Comparison of ENCODE assay signal across 28 cellular contexts in genomic region chr6:20630136-20630535, GRCh38.
DNase-seq lines count a peak whose midpoint lies in the region; ATAC-seq, FAIRE-seq and TF ChIP-seq lines count a peak whose summit lies in the region.
"Had no signal": no experiment of that assay in that cellular context is flagged by ENCODE, and none has a peak within 500 bp of the region (broad histone marks: within the 10 kb centered on the region; RNA-seq: fewer than 3 reads in every experiment).

No MANE protein-coding gene starts in this region.

- no peak overlapping the region for H3K14ac ChIP-seq in H1 (ENCODE audit: insufficient read length)
- no peak overlapping the region for H3K14ac ChIP-seq in trophoblast cell (ENCODE audit: low read length)

- DNase-seq in NCI-H510A treated with DMSO at 0.1 percent for 48 hours (lab: John Stamatoyannopoulos, UW) (peak; percentile 23), NCI-H510A (lab: John Stamatoyannopoulos, UW) (no peak), NCI-H2029 (lab: John Stamatoyannopoulos, UW) (peak; percentile 41), H1 (ENCODE audit: low read depth in 1 of 2, low spot score in 2 of 2) (peak; percentile 43 to 53), trophoblast cell (no peak), midbrain (lab: John Stamatoyannopoulos, UW) (no peak)
- DNase-seq: activated CD4-positive, alpha-beta T cell treated with anti-CD3 and anti-CD28 coated beads, Interleukin-2, amount 50 U/mL, for 48 hours; activated CD4-positive, CD25-positive, alpha-beta regulatory T cell treated with anti-CD3 and anti-CD28 coated beads, Interleukin-2, amount 50 U/mL, for 72 hours; activated naive CD4-positive, alpha-beta T cell; adrenal gland; central memory CD4-positive, alpha-beta T cell; cortex of kidney; effector memory CD8-positive, alpha-beta T cell; EL; lower lobe of right lung; naive thymus-derived CD8-positive, alpha-beta T cell; NCI-H524; occipital lobe; psoas muscle; stimulated activated CD8-positive, alpha-beta memory T cell treated with anti-CD3 and anti-CD28 coated beads, Interleukin-4, amount 100 ng/mL, for 48 hours; stimulated activated naive CD8-positive, alpha-beta T cell treated with anti-CD3 and anti-CD28 coated beads, Interleukin-15, amount 100 ng/mL, for 72 hours had no signal

- H3K23ac ChIP-seq in H1 (ENCODE audit: insufficient read length) (no peak overlapping the region), trophoblast cell (ENCODE audit: low read length) (peak overlapping the region; percentile 89)

- H4K91ac ChIP-seq in H1 (replicated peaks; ENCODE audit: insufficient read length, low read length) (no peak overlapping the region), trophoblast cell (ENCODE audit: low read depth, low read length) (no peak overlapping the region)

- H3K56ac ChIP-seq in H1 (replicated peaks; ENCODE audit: insufficient read length, low read depth, low read length): no peak overlapping the region

- H3K18ac ChIP-seq in H1 (ENCODE audit: extremely low read depth, low read length) (no peak overlapping the region), trophoblast cell (ENCODE audit: low read length) (no peak overlapping the region)

- WGBS in H1 (ENCODE audit: extremely low coverage in 1 of 2, insufficient coverage in 1 of 2, insufficient read length in 1 of 2, insufficient replicate concordance in 2 of 2, low coverage in 1 of 2, low lambda C conversion rate in 2 of 2, missing lambda C conversion rate in 1 of 2), 2 experiments: 52% methylated on average over 3 of the region's 3 CpGs; no CpG with 5 or more reads in 1 of the 2 experiments
- WGBS in trophoblast cell (ENCODE audit: extremely low coverage, insufficient coverage, insufficient read length): no CpG with 5 or more reads among the region's 3 CpGs

- no peaks in the 10 kb centered on the region for H3K23me2 ChIP-seq in H1 (ENCODE audit: low read depth, low read length)

- H2BK120ac ChIP-seq in H1 (replicated peaks; ENCODE audit: low read depth, low read length) (no peak overlapping the region), trophoblast cell (ENCODE audit: insufficient read depth, low read length, poor library complexity) (no peak overlapping the region)

- H4K12ac ChIP-seq in trophoblast cell (ENCODE audit: low read depth, low read length): no peak overlapping the region

- TF ChIP-seq EP300 in H1 (IDR thresholded peaks at IDR 0.05; ENCODE audit: borderline replicate concordance in 1 of 2, low read depth in 2 of 2, low read length in 2 of 2): no peak

- H3K27ac ChIP-seq in H1 (ENCODE audit: low read depth, low read length) (0 out of 2 replicates have a peak overlapping the region, but pooled peaks have one; percentile 58), trophoblast cell (ENCODE audit: low read depth, low read length) (no peak overlapping the region)
- H3K27ac ChIP-seq: A549, adrenal gland, lower lobe of right lung, psoas muscle, vagina had no signal

- CTCF ChIA-PET in H1 (lab: Charles Lee; ENCODE audit: partially characterized antibody): interaction anchor here (0.9 kb wide), 1 partner anchor 97 kb away, joined by 3 read pairs; no protein-coding TSS in a partner anchor

- H2AK5ac ChIP-seq in H1 (ENCODE audit: low read depth, low read length) (no peak overlapping the region), trophoblast cell (ENCODE audit: low read length) (no peak overlapping the region)

- H2AFZ ChIP-seq in H1 (ENCODE audit: low read length) (no peak overlapping the region), trophoblast cell (ENCODE audit: insufficient read depth, low read length, poor library complexity) (no peak overlapping the region)

- H3K79me2 ChIP-seq in H1 (ENCODE audit: control insufficient read depth in 1 of 2, insufficient read depth in 2 of 2, low read length in 2 of 2) (peaks cover 0 to 5% of the 10 kb centered on the region in 2 experiments; a peak in 3 of 4 replicates), trophoblast cell (ENCODE audit: control insufficient read depth, insufficient read depth, low read length, poor library complexity) (no peaks in the 10 kb centered on the region)

- H3K9me3 ChIP-seq in H1 (ENCODE audit: insufficient read depth in 2 of 2, low read depth in 1 of 2, low read length in 1 of 2) (no peaks in the 10 kb centered on the region), trophoblast cell (ENCODE audit: insufficient read depth, low read depth, low read length) (peaks cover 4% of the 10 kb centered on the region)
- H3K9me3 ChIP-seq: A549, adrenal gland, lower lobe of right lung, psoas muscle, vagina had no signal

- no peak overlapping the region for H4K5ac ChIP-seq in H1 (ENCODE audit: insufficient read length, low read depth, low read length)

- peaks cover 3 to 21% (median 13%) of the 10 kb centered on the region in 4 experiments; a peak in 6 of 7 replicates for H3K4me1 ChIP-seq in H1 (replicated peaks in 1 of 4; ENCODE audit: control insufficient read depth in 3 of 4, insufficient read depth in 4 of 4, low read length in 3 of 4)
- H3K4me1 ChIP-seq in trophoblast cell (ENCODE audit: control insufficient read depth in 1 of 2, insufficient read depth in 2 of 2, low read length in 2 of 2): no peaks in the 10 kb centered on the region
- H3K4me1 ChIP-seq: lower lobe of right lung, psoas muscle had no signal

- POLR2A ChIA-PET in H1 (lab: Charles Lee; ENCODE audit: partially characterized antibody): interaction anchor here (1.2 kb wide), 1 partner anchor 28 kb away, joined by 3 read pairs; no protein-coding TSS in a partner anchor

- no peak for TF ChIP-seq POLR2A in H1 (IDR thresholded peaks at IDR 0.05; ENCODE audit: control extremely low read depth in 1 of 2, low read depth in 2 of 2, low read length in 2 of 2)

- H3K36me3 ChIP-seq in H1 (ENCODE audit: control insufficient read depth in 2 of 4, insufficient read depth in 4 of 4, low read length in 3 of 4) (no peaks in the 10 kb centered on the region), trophoblast cell (ENCODE audit: control insufficient read depth in 1 of 2, insufficient read depth in 2 of 2, low read length in 2 of 2) (no peaks in the 10 kb centered on the region)
- H3K36me3 ChIP-seq: adrenal gland, lower lobe of right lung, vagina had no signal

- TF ChIP-seq CTCF in H1 (IDR thresholded peaks at IDR 0.05; ENCODE audit: control extremely low read depth in 1 of 3, insufficient read depth in 1 of 3, low read depth in 1 of 3, low read length in 3 of 3): no peak

- TF ChIP-seq RAD21 in H1 (IDR thresholded peaks at IDR 0.05 in 1 of 2, conservative IDR thresholded peaks at IDR 0.05 in 1 of 2; ENCODE audit: low read depth in 2 of 2, low read length in 2 of 2): no peak

- peak; percentile 60 for FAIRE-seq in H1 (lab: Jason Lieb, UNC)
- FAIRE-seq: A549, GM12892 had no signal

- H2BK12ac ChIP-seq in H1 (ENCODE audit: low read depth, low read length) (no peak overlapping the region), trophoblast cell (ENCODE audit: low read length) (no peak overlapping the region)

- H3K27me3 ChIP-seq in H1 (replicated peaks in 1 of 4; ENCODE audit: control insufficient read depth in 3 of 4, extremely low read depth in 1 of 4, insufficient read depth in 3 of 4, low read length in 3 of 4) (no peaks in the 10 kb centered on the region), trophoblast cell (ENCODE audit: insufficient read depth, low read length) (no peaks in the 10 kb centered on the region)
- H3K27me3 ChIP-seq: adrenal gland, vagina had no signal

- H3K9ac ChIP-seq in H1 (replicated peaks in 1 of 4; ENCODE audit: extremely low read depth in 1 of 4, low read depth in 3 of 4, low read length in 3 of 4) (no peak overlapping the region), trophoblast cell (ENCODE audit: low read length) (no peak overlapping the region)

- peak overlapping the region; percentile 62; the same call in 1 of the 2 replicates for H2BK5ac ChIP-seq in H1 (ENCODE audit: low read depth, low read length)
- no peak overlapping the region for H2BK5ac ChIP-seq in trophoblast cell (ENCODE audit: low read depth, low read length, poor library complexity)

- no peak overlapping the region for H2BK20ac ChIP-seq in H1 (ENCODE audit: low read length)

- ATAC-seq in GM18870 (IDR thresholded peaks at IDR 0.05; ENCODE audit: unreplicated experiment) (no peak), SK-N-SH treated with all-trans-retinoic acid at 6 μM for 48 hours (no peak)
- ATAC-seq: A549; effector memory CD8-positive, alpha-beta T cell; lower lobe of right lung; naive thymus-derived CD8-positive, alpha-beta T cell; Panc1; sciatic nerve had no signal

- no peak overlapping the region for H4K8ac ChIP-seq in H1 (ENCODE audit: extremely low read depth, insufficient read depth, low read length)
- no peak overlapping the region for H4K8ac ChIP-seq in trophoblast cell (ENCODE audit: low read depth, low read length)

- H3K4me3 ChIP-seq in H1 (ENCODE audit: extremely low read depth in 1 of 4, insufficient read depth in 2 of 4, low read depth in 3 of 4, low read length in 4 of 4): no peak overlapping the region
- no peak overlapping the region for H3K4me3 ChIP-seq in trophoblast cell (ENCODE audit: low read depth, low read length)
- H3K4me3 ChIP-seq: A549, adrenal gland, lower lobe of right lung, psoas muscle, vagina had no signal

- H2BK15ac ChIP-seq in H1 (ENCODE audit: low read length): no peak overlapping the region; the same call in 1 of the 2 replicates

- H3K79me1 ChIP-seq in H1 (ENCODE audit: low read depth, low read length) (peaks cover 2% of the 10 kb centered on the region), trophoblast cell (ENCODE audit: low read length) (no peaks in the 10 kb centered on the region)

- H3K4me2 ChIP-seq in H1 (ENCODE audit: insufficient read depth in 1 of 2, low read depth in 2 of 2, low read length in 2 of 2) (peak overlapping the region; percentile 25 to 30; a peak in 3 of 4 replicates), trophoblast cell (ENCODE audit: low read length) (no peak overlapping the region)
- H3K4me2 ChIP-seq: A549 had no signal

- H3K4ac ChIP-seq in H1 (replicated peaks; ENCODE audit: insufficient read length, low read depth, low read length) (no peak overlapping the region), trophoblast cell (ENCODE audit: low read depth, low read length) (no peak overlapping the region)

- H4K20me1 ChIP-seq in H1 (replicated peaks in 1 of 2; ENCODE audit: control insufficient read depth in 1 of 2, insufficient read depth in 2 of 2, low read length in 2 of 2): no peaks in the 10 kb centered on the region

TF ChIP-seq in H1, 55 proteins besides CTCF, POLR2A, EP300 and RAD21 (continues in another document):
- TF ChIP-seq GTF2F1 (IDR thresholded peaks at IDR 0.05; ENCODE audit: borderline replicate concordance, low read depth, low read length) (no peak), MAX (IDR thresholded peaks at IDR 0.05) (peak; percentile 70)

TF ChIP-seq in SK-N-SH treated with all-trans-retinoic acid at 6 μM for 48 hours, 23 proteins besides CTCF, POLR2A, EP300 and RAD21 (continues in another document):
- no peak for TF ChIP-seq ZC3H10 (CRISPR knock-in tag; IDR thresholded peaks at IDR 0.05)

Comparison
In these comparisons a context has a peak if more than half of its experiments do, and no peak if none do; other contexts are left out.
1. DNase-seq: peak in NCI-H510A treated with DMSO at 0.1 percent for 48 hours (single experiment), NCI-H2029 (single experiment) and H1 (2 of 2); none in NCI-H510A (single experiment), trophoblast cell (0 of 2) and midbrain (single experiment).